In genomic region chr1:112716133-112716720, GRCh38 we compare ENCODE assay signal across 8 cellular contexts. TPM values are rescaled to one million over a fixed set of nuclear protein-coding genes. Genes with fewer than 3 reads are reported as not detected.
A peak's percentile ranks its signal among the peaks of the same experiment; 100 is the strongest.
DNase-seq lines count a peak whose midpoint lies in the region; ATAC-seq, FAIRE-seq and TF ChIP-seq lines count a peak whose summit lies in the region.

No MANE protein-coding gene starts in this region.

- peaks cover 12% of the 10 kb centered on the region for H3K27me3 ChIP-seq in WERI-Rb-1 (ENCODE audit: insufficient read depth, low read depth, severe bottlenecking)
- H3K27me3 ChIP-seq in bronchial epithelial cell (ENCODE audit: control insufficient read depth, insufficient read depth, low read length): no peaks in the 10 kb centered on the region
- H3K27me3 ChIP-seq in small intestine (ENCODE audit: control insufficient read depth in 2 of 2, insufficient read depth in 2 of 2, low read length in 2 of 2): no peaks in the 10 kb centered on the region

- H3K9me3 ChIP-seq in WERI-Rb-1 (ENCODE audit: severe bottlenecking): no peaks in the 10 kb centered on the region
- H3K9me3 ChIP-seq in small intestine (ENCODE audit: control insufficient read depth, low read depth): no peaks in the 10 kb centered on the region

- H3K36me3 ChIP-seq in WERI-Rb-1: no peaks in the 10 kb centered on the region
- H3K36me3 ChIP-seq in bronchial epithelial cell (ENCODE audit: control insufficient read depth, insufficient read depth, low read length): no peaks in the 10 kb centered on the region
- no peaks in the 10 kb centered on the region for H3K36me3 ChIP-seq in small intestine (ENCODE audit: control insufficient read depth in 2 of 2, insufficient read depth in 2 of 2, low read length in 2 of 2)

- ATAC-seq in HG02798 (IDR thresholded peaks at IDR 0.05; ENCODE audit: poor library complexity, unreplicated experiment) (peak; percentile 36), HG03108 (IDR thresholded peaks at IDR 0.05; ENCODE audit: unreplicated experiment) (no peak)

- H3K27me3 Mint-ChIP-seq in immature natural killer cell (ENCODE audit: low read depth in 3 of 3): peaks cover 3 to 11% (median 9%) of the 10 kb centered on the region in 3 donors

- H3K36me3 Mint-ChIP-seq in immature natural killer cell: no peaks in the 10 kb centered on the region

- WGBS in small intestine, 3 donors: 15 to 17% (median 17%) methylated on average over 13 of the region's 13 CpGs

- H3K4me1 ChIP-seq in small intestine (ENCODE audit: control insufficient read depth in 2 of 2, insufficient read depth in 1 of 2, low read depth in 1 of 2, low read length in 1 of 2): no peaks in the 10 kb centered on the region

- H3K4me3 ChIP-seq in WERI-Rb-1 (ENCODE audit: low read depth, low read length) (peak overlapping the region; percentile 42), bronchial epithelial cell (ENCODE audit: low read depth, low read length) (peak overlapping the region; percentile 56), small intestine (ENCODE audit: low read depth in 1 of 2, low read length in 2 of 2) (peak overlapping the region in 1 of 2 donors; percentile 57)

- FAIRE-seq in bronchial epithelial cell (lab: Jason Lieb, UNC) (peak; percentile 40), small intestine (lab: Jason Lieb, UNC) (no peak)

- H3K27ac Mint-ChIP-seq in immature natural killer cell: peak overlapping the region; percentile 70 to 91 (median 79)

- TF ChIP-seq CTCF in WERI-Rb-1 (IDR thresholded peaks at IDR 0.05; ENCODE audit: low read depth, low read length) (peak; percentile 94), bronchial epithelial cell (IDR thresholded peaks at IDR 0.05; ENCODE audit: insufficient read depth, low read length, severe bottlenecking) (peak; percentile 98)

- peak overlapping the region; percentile 88 to 95 (median 89) for H3K4me3 Mint-ChIP-seq in immature natural killer cell

- H3K9me3 Mint-ChIP-seq in immature natural killer cell: no peaks in the 10 kb centered on the region

- H3K27ac ChIP-seq in WERI-Rb-1: no peak overlapping the region
- H3K27ac ChIP-seq in small intestine (ENCODE audit: low read depth in 1 of 2, low read length in 1 of 2): no peak overlapping the region

- peaks cover 23 to 32% of the 10 kb centered on the region in 2 donors for H3K4me1 Mint-ChIP-seq in immature natural killer cell

- DNase-seq in ELR (ENCODE audit: low read depth) (peak; percentile 91), NCI-H2171 (lab: John Stamatoyannopoulos, UW) (peak; percentile 73), WERI-Rb-1 (peak; percentile 91), bronchial epithelial cell (ENCODE audit: low read depth) (peak; percentile 87), immature natural killer cell (peak; percentile 75 to 77 (median 76)), small intestine (peak; percentile 91)

RNA-seq across cellular contexts. Expression of gene PPM1J, which starts 1.1 kb away (rescaled TPM):
- total RNA-seq in bronchial epithelial cell: 4.0 and 4.5 TPM in 2 replicates
- under 1 TPM in 1 of 3 donors, not detected in 2; 0.19 TPM for polyA plus RNA-seq in immature natural killer cell
- polyA plus RNA-seq in small intestine: under 1 TPM in 1 of 3 donors, not detected in 2; 1.00 TPM

RNA-seq across cellular contexts. Expression of gene RHOC, which starts 9.3 kb away (rescaled TPM):
- 420 and 469 TPM in 2 replicates for total RNA-seq in bronchial epithelial cell
- polyA plus RNA-seq in immature natural killer cell (100 to 1,000 TPM; 444 to 613 (median 572) TPM), small intestine (1,000 to 10,000 TPM in 2 of 3 donors, 100 to 1,000 TPM in 1; 235 to 1,126 (median 1,023) TPM)

RNA-seq across cellular contexts. Expression of gene MOV10, which starts 41.8 kb away (rescaled TPM):
- total RNA-seq in bronchial epithelial cell: 10.3 and 23.4 TPM in 2 replicates
- polyA plus RNA-seq in immature natural killer cell (10 to 100 TPM; 20.6 to 52.7 (median 22.8) TPM), small intestine (100 to 1,000 TPM in 1 of 3 donors, 10 to 100 TPM in 2; 53.2 to 222 (median 92.4) TPM)
